10 cellular contexts compared by ENCODE assay signal in genomic region chr12:52007982-52008510, GRCh38. TPM values are rescaled to one million over a fixed set of nuclear protein-coding genes. Genes with fewer than 3 reads are reported as not detected.
DNase-seq lines count a peak whose midpoint lies in the region; ATAC-seq and TF ChIP-seq lines count a peak whose summit lies in the region.
"Had no signal": no experiment of that assay in that cellular context is flagged by ENCODE, and none has a peak within 500 bp of the region (broad histone marks: within the 10 kb centered on the region; RNA-seq: fewer than 3 reads in every experiment).

No MANE protein-coding gene starts in this region.

- intact Hi-C loops in spleen (cut with DNase I; ENCODE audit: low total_unique reads) = no loop called here

- peak overlapping the region; percentile 92 for H3K4me3 Mint-ChIP-seq in activated naive CD8-positive, alpha-beta T cell treated with anti-CD3 and anti-CD28 coated beads for 36 hours

- H3K36me3 Mint-ChIP-seq in activated naive CD8-positive, alpha-beta T cell treated with anti-CD3 and anti-CD28 coated beads for 36 hours = peaks cover 11% of the 10 kb centered on the region

- in situ Hi-C loops in HAP-1 (cut with MboI; ENCODE audit: low sequenced_read_pairs) = no loop called here

- WGBS in spleen, 5 donors = 27 to 39% (median 35%) methylated on average over 4 to 5 of the region's 5 CpGs

- H3K9me3 ChIP-seq in HAP-1 = no peaks in the 10 kb centered on the region
- no peaks in the 10 kb centered on the region for H3K9me3 ChIP-seq in iPS-20b (ENCODE audit: insufficient read depth, low read depth, low read length)
- H3K9me3 ChIP-seq in spleen = no peaks in the 10 kb centered on the region

- no peak for TF ChIP-seq CTCF in spleen (IDR thresholded peaks at IDR 0.05 in 8 of 11, conservative IDR thresholded peaks at IDR 0.05 in 3 of 11)

- no peak for ATAC-seq in GM19467 (IDR thresholded peaks at IDR 0.05; ENCODE audit: unreplicated experiment)

- H3K4me1 ChIP-seq in HAP-1 (peaks cover 7% of the 10 kb centered on the region), iPS-20b (ENCODE audit: insufficient read depth, low read length) (peaks cover 10% of the 10 kb centered on the region), spleen (peaks cover 20 to 85% (median 65%) of the 10 kb centered on the region in 6 donors)

- H3K9me3 Mint-ChIP-seq in activated naive CD8-positive, alpha-beta T cell treated with anti-CD3 and anti-CD28 coated beads for 36 hours = no peaks in the 10 kb centered on the region

- peak overlapping the region; percentile 87 for H3K27ac Mint-ChIP-seq in activated naive CD8-positive, alpha-beta T cell treated with anti-CD3 and anti-CD28 coated beads for 36 hours

- peaks cover 20% of the 10 kb centered on the region for H3K4me1 Mint-ChIP-seq in activated naive CD8-positive, alpha-beta T cell treated with anti-CD3 and anti-CD28 coated beads for 36 hours

- no peak for DNase-seq in HAP-1 (ENCODE audit: low spot score in 2 of 2)
- no peak for DNase-seq in activated naive CD8-positive, alpha-beta T cell treated with anti-CD3 and anti-CD28 coated beads for 36 hours
- no peak for DNase-seq in spleen
- no peak for DNase-seq in stimulated activated naive CD4-positive, alpha-beta T cell (lab: John Stamatoyannopoulos, UW)
- no peak for DNase-seq in SHP77 treated with DMSO at 0.1 percent for 48 hours (lab: John Stamatoyannopoulos, UW)
- DNase-seq in NOMO-1 treated with DMSO at 0.1 percent for 48 hours (lab: John Stamatoyannopoulos, UW; ENCODE audit: unreplicated experiment) = no peak
- DNase-seq: hypothalamus, NCI-H446 treated with DMSO at 0.1 percent for 48 hours had no signal

- H3K27me3 ChIP-seq in HAP-1 (ENCODE audit: low read depth) (no peaks in the 10 kb centered on the region), iPS-20b (ENCODE audit: insufficient read depth, low read length) (peaks cover 62% of the 10 kb centered on the region), spleen (replicated peaks in 1 of 7) (peaks cover 0 to 28% (median 5%) of the 10 kb centered on the region in 7 donors)

- peak overlapping the region; percentile 54 for H3K4me3 ChIP-seq in HAP-1
- H3K4me3 ChIP-seq in iPS-20b (ENCODE audit: low read length) = peak overlapping the region; percentile 61; the same call in 1 of the 2 replicates
- peak overlapping the region; percentile 60 to 93 (median 72) for H3K4me3 ChIP-seq in spleen

- H3K27ac ChIP-seq in iPS-20b (ENCODE audit: low read length) = no peak overlapping the region
- H3K27ac ChIP-seq in spleen = peak overlapping the region; percentile 84 to 97 (median 91)

- no peak overlapping the region for H3K9ac ChIP-seq in iPS-20b (ENCODE audit: low read depth, low read length)

- peaks cover 4% of the 10 kb centered on the region for H3K27me3 Mint-ChIP-seq in activated naive CD8-positive, alpha-beta T cell treated with anti-CD3 and anti-CD28 coated beads for 36 hours

- TF ChIP-seq POLR2A in spleen (IDR thresholded peaks at IDR 0.05) = no peak

- H3K36me3 ChIP-seq in HAP-1 (replicated peaks) (no peaks in the 10 kb centered on the region; the same call in 1 of the 2 replicates), iPS-20b (ENCODE audit: insufficient read depth, low read depth, low read length) (no peaks in the 10 kb centered on the region), spleen (peaks cover 0 to 39% (median 18%) of the 10 kb centered on the region in 6 donors)

RNA-seq across cellular contexts. Expression of gene TAMALIN, which starts 1.3 kb away (rescaled TPM):
- total RNA-seq in activated naive CD8-positive, alpha-beta T cell treated with anti-CD3 and anti-CD28 coated beads for 36 hours = 10 to 100 TPM in 1 of 2 experiments, 1 to 10 TPM in 1; 9.1 to 11.3 TPM
- total RNA-seq in spleen = 100 to 1,000 TPM in 1 of 7 donors, 10 to 100 TPM in 6; 31.7 to 141 (median 69.5) TPM
- 10 to 100 TPM; 25.5 to 38.2 (median 35.2) TPM for polyA plus RNA-seq in spleen

RNA-seq across cellular contexts. Expression of gene NR4A1, which starts 43.2 kb away (rescaled TPM):
- 10 to 100 TPM; 88.0 to 92.6 TPM for total RNA-seq in activated naive CD8-positive, alpha-beta T cell treated with anti-CD3 and anti-CD28 coated beads for 36 hours
- total RNA-seq in spleen = 100 to 1,000 TPM in 1 of 7 donors, 10 to 100 TPM in 6; 12.0 to 113 (median 58.4) TPM
- polyA plus RNA-seq in spleen = 10 to 100 TPM; 11.8 to 43.5 (median 13.7) TPM

RNA-seq across cellular contexts. Expression of gene ACVR1B, which starts 56.5 kb away (rescaled TPM):
- 10 to 100 TPM in 1 of 2 experiments, 1 to 10 TPM in 1; 9.9 to 10.2 TPM for total RNA-seq in activated naive CD8-positive, alpha-beta T cell treated with anti-CD3 and anti-CD28 coated beads for 36 hours
- total RNA-seq in spleen = 10 to 100 TPM; 15.7 to 27.6 (median 23.5) TPM
- polyA plus RNA-seq in spleen = 1 to 10 TPM; 2.8 to 7.4 (median 2.8) TPM
